Comparison of ENCODE assay signal across 18 cellular contexts in the genomic region with DNA sequence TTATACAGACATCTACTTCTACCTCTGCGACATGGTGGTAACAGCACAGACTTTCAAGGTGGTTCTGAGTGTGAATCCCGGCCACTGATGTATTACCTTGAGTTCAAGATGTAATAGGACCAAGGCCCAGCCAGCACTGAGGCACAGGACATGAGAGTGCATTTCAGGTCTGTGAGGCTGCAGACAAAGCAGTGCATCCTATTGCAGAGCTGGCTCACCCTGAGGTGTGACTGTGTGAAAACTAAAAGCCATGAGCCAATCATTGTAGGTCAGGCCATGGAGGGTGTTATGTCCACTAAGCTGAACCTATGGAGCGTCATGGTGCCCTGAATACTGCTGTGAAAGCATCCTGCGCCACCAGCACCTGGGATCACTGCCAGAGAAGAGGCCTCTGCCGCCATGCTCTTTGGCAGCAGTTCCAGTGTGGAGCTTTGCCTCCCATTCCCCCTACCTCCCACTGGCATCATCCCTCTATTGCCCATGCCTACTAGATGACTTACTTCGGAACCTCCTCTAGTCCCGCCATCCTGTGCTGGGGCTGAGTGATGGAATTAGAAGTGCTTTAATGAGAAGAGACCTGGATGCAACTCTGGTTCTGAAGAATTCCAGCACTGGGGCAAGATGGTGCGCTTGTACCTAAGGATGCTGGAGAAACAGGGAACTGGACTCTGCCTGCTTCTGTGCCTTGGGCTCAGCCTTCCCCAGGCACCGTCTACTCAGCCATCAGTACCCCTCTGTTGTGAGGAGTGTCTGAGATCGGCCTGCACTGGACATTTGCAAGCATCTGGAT.
"Had no signal": no experiment of that assay in that cellular context is flagged by ENCODE, and none has a peak within 500 bp of the region (broad histone marks: within the 10 kb centered on the region; RNA-seq: fewer than 3 reads in every experiment).

No MANE protein-coding gene starts in this region.

- H3K27me3 ChIP-seq: dorsolateral prefrontal cortex, gastrocnemius medialis, heart right ventricle, left lung had no signal

- H3K4me3 ChIP-seq: coronary artery, dorsolateral prefrontal cortex, esophagus squamous epithelium, gastrocnemius medialis, heart right ventricle, left lung, lower lobe of right lung had no signal

- H3K36me3 ChIP-seq: esophagus squamous epithelium, gastrocnemius medialis, heart right ventricle, left lung, lower lobe of right lung had no signal

- H3K4me1 ChIP-seq: gastrocnemius medialis had no signal

- ATAC-seq: gastrocnemius medialis, heart right ventricle, left lung, left ventricle myocardium superior, lower lobe of right lung had no signal

- H3K9me3 ChIP-seq: esophagus squamous epithelium, gastrocnemius medialis, heart right ventricle, left lung, lower lobe of right lung had no signal

- H3K27ac ChIP-seq: coronary artery, dorsolateral prefrontal cortex, esophagus squamous epithelium, gastrocnemius medialis, heart right ventricle, left lung, lower lobe of right lung had no signal

- DNase-seq: dermis blood vessel endothelial cell; dorsolateral prefrontal cortex; effector CD4-positive, alpha-beta T cell; effector memory CD4-positive, alpha-beta T cell; esophagus squamous epithelium; foreskin melanocyte; gastrocnemius medialis; glutamatergic neuron; head of caudate nucleus; heart right ventricle; hippocampal formation; left cardiac atrium; left lung; left ventricle myocardium superior; lower lobe of right lung; mesendoderm; midbrain had no signal
